17 cellular contexts compared by ENCODE assay signal in the genomic region with DNA sequence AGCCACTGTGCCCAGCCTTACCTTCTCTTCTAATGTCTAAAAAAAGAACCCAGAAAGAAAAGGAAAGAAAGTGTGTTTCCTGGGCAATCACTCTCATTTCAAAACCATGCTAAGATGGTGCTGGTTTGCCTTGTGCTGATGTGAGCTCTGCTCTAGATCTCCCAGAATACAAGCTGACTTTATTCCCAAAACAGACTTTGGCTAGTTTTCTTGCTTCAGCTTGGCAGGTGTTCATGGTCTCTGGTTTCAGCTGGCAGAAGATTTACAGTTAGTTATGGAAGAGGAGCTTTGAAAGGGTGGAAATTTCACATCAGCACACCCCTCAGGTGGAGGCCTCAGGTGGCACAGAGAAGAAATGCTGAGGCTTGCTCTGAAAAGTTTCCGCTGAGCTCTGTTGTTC. TPM values are rescaled to one million over a fixed set of nuclear protein-coding genes. Genes with fewer than 3 reads are reported as not detected.
A peak's percentile ranks its signal among the peaks of the same experiment; 100 is the strongest.
DNase-seq lines count a peak whose midpoint lies in the region; ATAC-seq and TF ChIP-seq lines count a peak whose summit lies in the region.
"Had no signal": no experiment of that assay in that cellular context is flagged by ENCODE, and none has a peak within 500 bp of the region (broad histone marks: within the 10 kb centered on the region; RNA-seq: fewer than 3 reads in every experiment).

No MANE protein-coding gene starts in this region.

- WGBS in psoas muscle, 3 donors, result 60 to 77% (median 76%) methylated on average over 1 of the region's 1 CpG

- DNase-seq in NCI-H2196 (lab: John Stamatoyannopoulos, UW; ENCODE audit: unreplicated experiment) (peak; percentile 34), NCI-H2196 treated with DMSO at 0.1 percent for 48 hours (lab: John Stamatoyannopoulos, UW; ENCODE audit: unreplicated experiment) (no peak), inferior parietal cortex (ENCODE audit: extremely low spot score) (peak; percentile 25), psoas muscle (no peak), NCI-H446 treated with DMSO at 0.1 percent for 48 hours (lab: John Stamatoyannopoulos, UW) (no peak)
- DNase-seq in naive thymus-derived CD8-positive, alpha-beta T cell, result no peak
- DNase-seq in activated CD4-positive, CD25-positive, alpha-beta regulatory T cell treated with anti-CD3 and anti-CD28 coated beads, Interleukin-2, amount 50 U/mL, for 72 hours, result no peak
- DNase-seq: COR-L47, H7, NCI-H187 treated with DMSO at 0.1 percent for 48 hours, NCI-H345, NCI-H774, SHP77 had no signal

- intact Hi-C loops in psoas muscle (cut with DNase I), result no loop called here

- ATAC-seq in psoas muscle (peak; percentile 48 to 86 (median 74)), GM19035 (IDR thresholded peaks at IDR 0.05; ENCODE audit: unreplicated experiment) (no peak)
- no peak for ATAC-seq in naive thymus-derived CD8-positive, alpha-beta T cell
- ATAC-seq: HepG2, Panc1 had no signal

- H3K36me3 Mint-ChIP-seq in naive thymus-derived CD8-positive, alpha-beta T cell, result no peaks in the 10 kb centered on the region

- H3K4me1 Mint-ChIP-seq in naive thymus-derived CD8-positive, alpha-beta T cell, result no peaks in the 10 kb centered on the region

- H3K27me3 Mint-ChIP-seq in naive thymus-derived CD8-positive, alpha-beta T cell, result no peaks in the 10 kb centered on the region

- peak overlapping the region; percentile 9 for H3K4me3 ChIP-seq in psoas muscle

- H3K4me1 ChIP-seq in psoas muscle, result peaks cover 23% of the 10 kb centered on the region

- POLR2A ChIA-PET in naive thymus-derived CD8-positive, alpha-beta T cell (lab: Charles Lee), result interaction anchor here (0.7 to 1.5 kb wide), 2 partner anchors 10 to 383 kb away, joined by 3 to 6 read pairs; no protein-coding TSS in a partner anchor

- no peak for TF ChIP-seq CTCF in psoas muscle (IDR thresholded peaks at IDR 0.05)

- no peaks in the 10 kb centered on the region for H3K36me3 ChIP-seq in psoas muscle (ENCODE audit: insufficient read depth in 1 of 2, low read depth in 1 of 2)

- no peak overlapping the region for H3K27ac Mint-ChIP-seq in naive thymus-derived CD8-positive, alpha-beta T cell

- H3K9me3 ChIP-seq in psoas muscle, result no peaks in the 10 kb centered on the region

- H3K27me3 ChIP-seq in psoas muscle (ENCODE audit: insufficient read depth in 3 of 3, low read length in 2 of 3), result no peaks in the 10 kb centered on the region

- no peaks in the 10 kb centered on the region for H3K9me3 Mint-ChIP-seq in naive thymus-derived CD8-positive, alpha-beta T cell

- no peak overlapping the region for H3K4me3 Mint-ChIP-seq in naive thymus-derived CD8-positive, alpha-beta T cell

- H3K27ac ChIP-seq in psoas muscle, result peak overlapping the region; percentile 81
- H3K27ac ChIP-seq: C4-2B had no signal

RNA-seq across cellular contexts. Expression of a gene that starts 34.4 kb away (rescaled TPM):
- total RNA-seq in psoas muscle, result under 1 TPM in 3 of 4 donors, not detected in 1; 0.30 to 0.71 (median 0.46) TPM
- under 1 TPM in 2 of 3 donors, not detected in 1; 0.16 to 0.86 TPM for polyA plus RNA-seq in psoas muscle
- not detected for total RNA-seq in naive thymus-derived CD8-positive, alpha-beta T cell
- polyA plus RNA-seq in naive thymus-derived CD8-positive, alpha-beta T cell, result not detected

RNA-seq across cellular contexts. Expression of a gene that starts 43.6 kb away (rescaled TPM):
- 10 to 100 TPM; 25.0 to 65.6 (median 54.1) TPM for total RNA-seq in psoas muscle
- polyA plus RNA-seq in psoas muscle, result 100 to 1,000 TPM in 1 of 3 donors, 10 to 100 TPM in 1, 1 to 10 TPM in 1; 4.1 to 180 (median 33.8) TPM
- 1 to 10 TPM; 2.3 TPM for total RNA-seq in naive thymus-derived CD8-positive, alpha-beta T cell
- polyA plus RNA-seq in naive thymus-derived CD8-positive, alpha-beta T cell, result 1 to 10 TPM in 1 of 3 donors, under 1 TPM in 1, not detected in 1; 0.30 to 1.2 TPM

Comparison
In these comparisons a context has a peak if more than half of its experiments do, and no peak if none do; other contexts are left out.
1. DNase-seq: peak in NCI-H2196 (single experiment) and inferior parietal cortex (single experiment); none in NCI-H2196 treated with DMSO at 0.1 percent for 48 hours (single experiment), psoas muscle (0 of 2), naive thymus-derived CD8-positive, alpha-beta T cell (0 of 10), activated CD4-positive, CD25-positive, alpha-beta regulatory T cell treated with anti-CD3 and anti-CD28 coated beads, Interleukin-2, amount 50 U/mL, for 72 hours (single experiment) and NCI-H446 treated with DMSO at 0.1 percent for 48 hours (single experiment).
2. ATAC-seq: peak in psoas muscle (4 of 4); none in naive thymus-derived CD8-positive, alpha-beta T cell (0 of 2) and GM19035 (single experiment).
3. RNA of a gene that starts 43.6 kb away (total RNA-seq): 25.0 to 65.6 TPM in psoas muscle; 2.3 TPM in naive thymus-derived CD8-positive, alpha-beta T cell; every median in the first group is over 4 times any median in the second.